8 cellular contexts compared by ENCODE assay signal in the genomic region with DNA sequence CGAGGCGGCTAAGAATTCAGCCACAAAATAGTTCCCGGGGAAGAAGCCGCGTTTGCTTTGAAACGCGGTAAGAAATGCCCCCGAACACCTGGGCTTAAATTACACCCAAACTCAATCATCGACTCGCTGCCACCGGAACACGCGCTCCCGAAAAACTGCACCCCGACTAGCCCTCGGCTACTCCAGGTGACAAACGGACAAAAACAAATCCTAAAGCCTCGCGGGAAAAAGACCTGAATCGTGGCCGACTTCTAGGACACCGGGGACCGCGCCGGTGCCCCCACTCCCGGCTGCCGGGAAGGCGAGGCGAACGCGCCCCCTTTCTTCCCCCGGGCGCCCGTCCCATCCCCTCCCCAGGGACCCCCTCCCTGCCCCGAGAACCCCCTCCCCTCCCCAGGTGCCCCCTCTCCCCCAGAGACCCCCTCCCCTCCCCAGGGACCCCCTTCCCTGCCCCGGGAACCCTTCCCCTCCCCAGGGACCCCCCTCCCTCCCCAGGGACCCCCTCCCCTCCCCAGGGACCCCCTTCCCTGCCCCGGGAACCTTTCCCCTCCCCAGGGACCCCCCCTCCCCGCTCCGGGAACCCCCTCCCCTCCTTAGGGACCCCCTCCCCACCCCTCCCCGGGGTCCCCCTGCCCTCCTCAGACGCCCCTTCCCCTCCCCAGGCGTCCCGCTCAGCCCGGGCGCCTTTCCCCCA. TPM values are rescaled to one million over a fixed set of nuclear protein-coding genes. Genes with fewer than 3 reads are reported as not detected.
A peak's percentile ranks its signal among the peaks of the same experiment; 100 is the strongest.
DNase-seq lines count a peak whose midpoint lies in the region; ATAC-seq, FAIRE-seq and TF ChIP-seq lines count a peak whose summit lies in the region.

No MANE protein-coding gene starts in this region.

- H3K27me3 Mint-ChIP-seq in nephron progenitor cell (ENCODE audit: low read depth, poor library complexity): peaks cover 42% of the 10 kb centered on the region

- in situ Hi-C loops in G401 (cut with HindIII; ENCODE audit: low sequenced_read_pairs): no loop called here

- no peak overlapping the region for H3K27ac Mint-ChIP-seq in nephron progenitor cell

- no peak overlapping the region for H2AFZ ChIP-seq in Loucy (ENCODE audit: low read length)

- DNase-seq in BE2C (peak; percentile 10), nephron progenitor cell (no peak), D721Med (ENCODE audit: insufficient read length, low spot score) (no peak), G401 (ENCODE audit: low spot score) (no peak)

- H3K4me3 Mint-ChIP-seq in nephron progenitor cell: peak overlapping the region; percentile 88

- H3K27me3 ChIP-seq in BE2C: peaks cover 28% of the 10 kb centered on the region
- H3K27me3 ChIP-seq in Loucy (ENCODE audit: insufficient read depth, low read length, poor library complexity, severe bottlenecking): no peaks in the 10 kb centered on the region
- H3K27me3 ChIP-seq in ectodermal cell (ENCODE audit: control insufficient read depth, insufficient read depth, low read length, poor library complexity, severe bottlenecking): peaks cover 33% of the 10 kb centered on the region

- H4K20me1 ChIP-seq in Loucy (ENCODE audit: insufficient read depth, low read length, poor library complexity, severe bottlenecking): no peaks in the 10 kb centered on the region

- FAIRE-seq in D721Med (lab: Jason Lieb, UNC): no peak

- no peaks in the 10 kb centered on the region for H3F3A ChIP-seq in Loucy (ENCODE audit: low read depth)

- H3K27ac ChIP-seq in ectodermal cell (ENCODE audit: insufficient read depth, low read depth, low read length, poor library complexity, severe bottlenecking): peak overlapping the region; percentile 50

- ATAC-seq in GM21528 (IDR thresholded peaks at IDR 0.05; ENCODE audit: low FRiP score, unreplicated experiment) (no peak), HG03521 (IDR thresholded peaks at IDR 0.05; ENCODE audit: unreplicated experiment) (no peak)

- H3K9me3 ChIP-seq in BE2C: no peaks in the 10 kb centered on the region
- H3K9me3 ChIP-seq in Loucy (ENCODE audit: insufficient read depth, low read depth, low read length): peaks cover 5% of the 10 kb centered on the region; the same call in 1 of the 2 replicates
- no peaks in the 10 kb centered on the region for H3K9me3 ChIP-seq in ectodermal cell (ENCODE audit: control insufficient read depth, low read length)

- peaks cover 50% of the 10 kb centered on the region for H3K36me3 Mint-ChIP-seq in nephron progenitor cell (ENCODE audit: low read depth)

- no peaks in the 10 kb centered on the region for H3K9me2 ChIP-seq in Loucy (replicated peaks; ENCODE audit: low read depth, low read length)

- WGBS in ectodermal cell, 2 experiments: 8 to 10% methylated on average over 37 to 39 of the region's 45 CpGs

- H3K4me3 ChIP-seq in BE2C (ENCODE audit: low read depth, low read length) (peak overlapping the region; percentile 69), Loucy (ENCODE audit: low read length, poor library complexity, severe bottlenecking) (peak overlapping the region; percentile 84), ectodermal cell (ENCODE audit: insufficient read depth, low read depth, low read length) (peak overlapping the region; percentile 76)

- peak overlapping the region; percentile 81 for H3K9ac ChIP-seq in Loucy (ENCODE audit: low read depth, low read length, poor library complexity, severe bottlenecking)

- peaks cover 18% of the 10 kb centered on the region for H3K4me1 Mint-ChIP-seq in nephron progenitor cell

- TF ChIP-seq CTCF in BE2C (IDR thresholded peaks at IDR 0.05; ENCODE audit: low read depth, low read length) (no peak), Loucy (conservative IDR thresholded peaks at IDR 0.05; ENCODE audit: low read length) (no peak), nephron progenitor cell (IDR thresholded peaks at IDR 0.05) (no peak), D721Med (IDR thresholded peaks at IDR 0.05; ENCODE audit: insufficient read depth, missing control alignments) (no peak)

- H3K79me2 ChIP-seq in Loucy (ENCODE audit: insufficient read depth, low read length): peaks cover 10% of the 10 kb centered on the region; the same call in 1 of the 2 replicates

- H3K4me1 ChIP-seq in BE2C (no peaks in the 10 kb centered on the region), Loucy (ENCODE audit: insufficient read depth, low read length, poor library complexity, severe bottlenecking) (no peaks in the 10 kb centered on the region), ectodermal cell (ENCODE audit: control insufficient read depth, insufficient read depth, low read length) (no peaks in the 10 kb centered on the region)

- H3K9me3 Mint-ChIP-seq in nephron progenitor cell: peaks cover 46% of the 10 kb centered on the region

- H3K36me3 ChIP-seq in BE2C: peaks cover 5% of the 10 kb centered on the region
- no peaks in the 10 kb centered on the region for H3K36me3 ChIP-seq in Loucy (ENCODE audit: insufficient read depth, low read length)
- H3K36me3 ChIP-seq in ectodermal cell (ENCODE audit: control insufficient read depth, insufficient read depth, low read length): peaks cover 5% of the 10 kb centered on the region

- H3K4me2 ChIP-seq in Loucy (ENCODE audit: low read depth, low read length, poor library complexity, severe bottlenecking): peak overlapping the region; percentile 58

RNA-seq across cellular contexts. Expression of a gene that starts 0.6 kb away (rescaled TPM):
- polyA plus RNA-seq in BE2C (2012; ENCODE audit: insufficient read depth, insufficient read length, low read depth): 32.0 TPM
- 16.3 TPM for polyA plus RNA-seq in ectodermal cell (2013, experiment 1 of 4)
- 16.8 TPM for polyA plus RNA-seq in ectodermal cell (2013, experiment 2 of 4)
- polyA plus RNA-seq in ectodermal cell (2013, experiment 3 of 4): 17.5 TPM
- polyA plus RNA-seq in ectodermal cell (2013, experiment 4 of 4): 18.7 TPM
- total RNA-seq in G401 (2014; rRNA removed; shearing (Covaris generic)): 11.9 and 17.1 TPM in 2 replicates

RNA-seq across cellular contexts. Expression of a gene that starts 41.2 kb away (rescaled TPM):
- polyA plus RNA-seq in BE2C (2012; ENCODE audit: insufficient read depth, insufficient read length, low read depth): not detected
- polyA plus RNA-seq in ectodermal cell (2013, experiment 1 of 4): not detected
- not detected for polyA plus RNA-seq in ectodermal cell (2013, experiment 2 of 4)
- polyA plus RNA-seq in ectodermal cell (2013, experiment 3 of 4): not detected
- not detected for polyA plus RNA-seq in ectodermal cell (2013, experiment 4 of 4)
- total RNA-seq in G401 (2014; rRNA removed; shearing (Covaris generic)): 3.5 and 4.3 TPM in 2 replicates

RNA-seq across cellular contexts. Expression of a gene that starts 58.4 kb away (rescaled TPM):
- polyA plus RNA-seq in BE2C (2012; ENCODE audit: insufficient read depth, insufficient read length, low read depth): not detected
- polyA plus RNA-seq in ectodermal cell (2013, experiment 1 of 4): 0.43 TPM
- 0.48 TPM for polyA plus RNA-seq in ectodermal cell (2013, experiment 2 of 4)
- polyA plus RNA-seq in ectodermal cell (2013, experiment 3 of 4): 0.11 TPM
- polyA plus RNA-seq in ectodermal cell (2013, experiment 4 of 4): 0.77 TPM
- total RNA-seq in G401 (2014; rRNA removed; shearing (Covaris generic)): not detected in 2 replicates
